Comparison of ENCODE assay signal across 25 cellular contexts in genomic region chr9:128123451-128124080, GRCh38. TPM values are rescaled to one million over a fixed set of nuclear protein-coding genes. Genes with fewer than 3 reads are reported as not detected.
"Had no signal": no experiment of that assay in that cellular context is flagged by ENCODE, and none has a peak within 500 bp of the region (broad histone marks: within the 10 kb centered on the region; RNA-seq: fewer than 3 reads in every experiment).

No MANE protein-coding gene starts in this region.

- FAIRE-seq: urothelium cell line had no signal

- H3K9me3 ChIP-seq: gastrocnemius medialis, heart right ventricle, prostate gland, tibial nerve had no signal

- ATAC-seq: activated CD4-positive, CD25-positive, alpha-beta regulatory T cell treated with anti-CD3 and anti-CD28 coated beads, Interleukin-2, amount 50 U/mL, for 24 hours; activated CD8-positive, alpha-beta T cell treated with anti-CD3 and anti-CD28 coated beads, Interleukin-2, amount 10 ng/mL, durations not matched to agents 7 days and 5 days; activated naive CD8-positive, alpha-beta T cell treated with anti-CD3 and anti-CD28 coated beads, Interleukin-2, amount 50 U/mL, for 24 hours; esophagus mucosa; gastrocnemius medialis; heart right ventricle; sciatic nerve had no signal

- H3K27me3 ChIP-seq: gastrocnemius medialis, heart right ventricle, tibial nerve had no signal

- DNase-seq: activated CD4-positive, alpha-beta T cell treated with anti-CD3 and anti-CD28 coated beads, Interleukin-2, amount 10 ng/mL, durations not matched to agents 7 days and 5 days; activated CD8-positive, alpha-beta T cell treated with anti-CD3 and anti-CD28 coated beads, Interleukin-2, amount 10 ng/mL, durations not matched to agents 7 days and 5 days; activated naive CD4-positive, alpha-beta T cell treated with Interleukin-2 at 50 U/mL for 16 hours; activated naive CD8-positive, alpha-beta T cell treated with anti-CD3 and anti-CD28 coated beads, Interleukin-2, amount 50 U/mL, for 24 hours; activated T-cell treated with anti-CD3 and anti-CD28 coated beads, Interleukin-2, amount 50 U/mL, for 24 hours; anterior cingulate cortex; cerebellar nuclear complex; effector CD8-positive, alpha-beta T cell; immature natural killer cell; stimulated activated CD4-positive, alpha-beta T cell treated with anti-CD3 and anti-CD28 coated beads, Interleukin-4, amount 100 ng/mL, for 4 hours; stimulated activated naive CD4-positive, alpha-beta T cell; T1000 had no signal

- H3K27ac ChIP-seq: gastrocnemius medialis, heart right ventricle, prostate gland, tibial nerve had no signal

- H3K36me3 ChIP-seq: prostate gland had no signal

- H3K4me3 ChIP-seq: gastrocnemius medialis, heart right ventricle, prostate gland, tibial nerve had no signal

RNA-seq across cellular contexts. Expression of gene LCN2, which starts 25.7 kb away (rescaled TPM):
- total RNA-seq: activated CD4-positive, alpha-beta T cell treated with anti-CD3 and anti-CD28 coated beads, Interleukin-2, amount 10 ng/mL, durations not matched to agents 7 days and 5 days; activated CD8-positive, alpha-beta T cell treated with anti-CD3 and anti-CD28 coated beads, Interleukin-2, amount 10 ng/mL, durations not matched to agents 7 days and 5 days; activated T-helper 2 cell treated with anti-CD3 and anti-CD28 coated beads, Interferon-gamma antibody, Interleukin-2, Interleukin-4, amounts not matched to agents 10 μg/mL and 5 μg/mL and 100 μg/mL, durations not matched to agents 14 hours and 24 hours and 36 hours; lung microvascular endothelial cell; mesothelial cell of epicardium; T-helper 1 cell treated with Interleukin-12 subunit alpha and Interleukin-12 subunit beta and Interleukin-4 antibody, amounts not matched to agents 30 ng/mL and 1 ng/mL, for 36 hours; tibial nerve had no signal
- polyA plus RNA-seq: neural cell had no signal
